24 cellular contexts compared by ENCODE assay signal in genomic region chr9:75616841-75617566, GRCh38.
DNase-seq lines count a peak whose midpoint lies in the region; ATAC-seq and TF ChIP-seq lines count a peak whose summit lies in the region.
"Had no signal": no experiment of that assay in that cellular context is flagged by ENCODE, and none has a peak within 500 bp of the region (broad histone marks: within the 10 kb centered on the region; RNA-seq: fewer than 3 reads in every experiment).

No MANE protein-coding gene starts in this region.

- no peak overlapping the region for H3K14ac ChIP-seq in neuronal stem cell (ENCODE audit: low read length)

- no peak overlapping the region for H3K23ac ChIP-seq in neuronal stem cell (ENCODE audit: low read depth, low read length, poor library complexity)

- DNase-seq in DMS53 treated with DMSO at 0.1 percent for 48 hours (lab: John Stamatoyannopoulos, UW; ENCODE audit: unreplicated experiment) (peak; percentile 39), SW480 (ENCODE audit: low spot score) (peak; percentile 53), islet precursor cell (peak; percentile 89), neuronal stem cell (ENCODE audit: low spot score) (peak; percentile 59), BE2C (no peak)
- DNase-seq in activated CD4-positive, CD25-positive, alpha-beta regulatory T cell treated with anti-CD3 and anti-CD28 coated beads, Interleukin-2, amount 50 U/mL, for 72 hours = no peak
- DNase-seq: 8988T; C1 segment of cervical spinal cord; CD8-positive, alpha-beta T cell; H7; IMR-90; NCI-H1092 treated with DMSO at 0.1 percent for 48 hours; NCI-H1436 treated with DMSO at 0.1 percent for 48 hours; NCI-H1930; NCI-H2227 treated with DMSO at 0.1 percent for 48 hours; NCI-H510A; NCI-H774; NK-92 treated with Interleukin-12 subunit alpha and Interleukin-12 subunit beta, amount 100 ng/mL, for 24 hours; Peyer's patch; Right ventricle myocardium superior had no signal

- no peak overlapping the region for H2BK15ac ChIP-seq in neuronal stem cell (ENCODE audit: low read length)

- H3K4ac ChIP-seq in neuronal stem cell (ENCODE audit: low read length) = no peak overlapping the region

- no peak overlapping the region for H2BK12ac ChIP-seq in neuronal stem cell (ENCODE audit: low read length)

- no peak for TF ChIP-seq CTCF in BE2C (IDR thresholded peaks at IDR 0.05; ENCODE audit: low read depth, low read length)

- ATAC-seq in GM18873 (IDR thresholded peaks at IDR 0.05; ENCODE audit: low FRiP score, unreplicated experiment) (no peak), GM18498 (IDR thresholded peaks at IDR 0.05; ENCODE audit: unreplicated experiment) (no peak)
- ATAC-seq: CD8-positive, alpha-beta T cell had no signal

- H3K36me3 ChIP-seq in neuronal stem cell (replicated peaks in 1 of 2; ENCODE audit: control insufficient read depth in 2 of 2, insufficient read depth in 2 of 2, low read length in 2 of 2) = no peaks in the 10 kb centered on the region
- no peaks in the 10 kb centered on the region for H3K36me3 ChIP-seq in BE2C
- H3K36me3 ChIP-seq: Peyer's patch had no signal

- no peaks in the 10 kb centered on the region for H3K79me1 ChIP-seq in neuronal stem cell (ENCODE audit: low read depth, low read length)

- H3K9ac ChIP-seq in neuronal stem cell (ENCODE audit: low read depth, low read length, poor library complexity) = no peak overlapping the region
- H3K9ac ChIP-seq: KMS-11 had no signal

- H3K9me3 ChIP-seq in neuronal stem cell (replicated peaks in 1 of 2; ENCODE audit: control insufficient read depth in 2 of 2, insufficient read depth in 1 of 2, low read depth in 1 of 2, low read length in 2 of 2) (no peaks in the 10 kb centered on the region), BE2C (no peaks in the 10 kb centered on the region)
- H3K9me3 ChIP-seq: Peyer's patch had no signal

- WGBS in neuronal stem cell (ENCODE audit: extremely low coverage in 2 of 2, insufficient read length in 2 of 2, insufficient replicate concordance in 1 of 2), 2 donors = no CpG with 5 or more reads among the region's 3 CpGs

- H2AK5ac ChIP-seq in neuronal stem cell (ENCODE audit: low read depth, low read length) = no peak overlapping the region

- H3K4me2 ChIP-seq in neuronal stem cell (ENCODE audit: insufficient read depth, low read length, poor library complexity, severe bottlenecking) = no peak overlapping the region
- H3K4me2 ChIP-seq: KMS-11 had no signal

- no peak overlapping the region for H4K8ac ChIP-seq in neuronal stem cell (ENCODE audit: low read depth, low read length)

- peaks cover 2 to 3% of the 10 kb centered on the region in 2 donors for H3K4me1 ChIP-seq in neuronal stem cell (ENCODE audit: control insufficient read depth in 2 of 2, insufficient read depth in 1 of 2, low read depth in 1 of 2, low read length in 2 of 2)
- no peaks in the 10 kb centered on the region for H3K4me1 ChIP-seq in BE2C
- H3K4me1 ChIP-seq: Peyer's patch had no signal

- no peak overlapping the region for H2BK120ac ChIP-seq in neuronal stem cell (ENCODE audit: low read depth, low read length)

- H3K27ac ChIP-seq in neuronal stem cell (replicated peaks; ENCODE audit: low read length) = peak overlapping the region; percentile 59
- H3K27ac ChIP-seq: HL-60, KMS-11, Peyer's patch had no signal

- H3K27me3 ChIP-seq in neuronal stem cell (ENCODE audit: control insufficient read depth in 3 of 3, insufficient read depth in 3 of 3, low read depth in 1 of 3, low read length in 3 of 3) (no peaks in the 10 kb centered on the region), BE2C (no peaks in the 10 kb centered on the region)
- H3K27me3 ChIP-seq: Peyer's patch had no signal

- H3K18ac ChIP-seq in neuronal stem cell (ENCODE audit: low read length) = no peak overlapping the region

- H3K4me3 ChIP-seq in neuronal stem cell (ENCODE audit: low read length in 2 of 2) = no peak overlapping the region
- H3K4me3 ChIP-seq in BE2C (ENCODE audit: low read depth, low read length) = no peak overlapping the region
- H3K4me3 ChIP-seq: Peyer's patch had no signal

- H2AFZ ChIP-seq in neuronal stem cell (ENCODE audit: low read length) = no peak overlapping the region

- H4K91ac ChIP-seq in neuronal stem cell (ENCODE audit: low read depth, low read length, poor library complexity) = no peak overlapping the region

- no peak overlapping the region for H2BK5ac ChIP-seq in neuronal stem cell (ENCODE audit: low read length)

Comparison
In these comparisons a context has a peak if more than half of its experiments do, and no peak if none do; other contexts are left out.
1. DNase-seq: peak in DMS53 treated with DMSO at 0.1 percent for 48 hours (single experiment), SW480 (single experiment), islet precursor cell (single experiment) and neuronal stem cell (single experiment); none in activated CD4-positive, CD25-positive, alpha-beta regulatory T cell treated with anti-CD3 and anti-CD28 coated beads, Interleukin-2, amount 50 U/mL, for 72 hours (single experiment) and BE2C (single experiment).